Comparison of ENCODE assay signal across 22 cellular contexts in the genomic region with DNA sequence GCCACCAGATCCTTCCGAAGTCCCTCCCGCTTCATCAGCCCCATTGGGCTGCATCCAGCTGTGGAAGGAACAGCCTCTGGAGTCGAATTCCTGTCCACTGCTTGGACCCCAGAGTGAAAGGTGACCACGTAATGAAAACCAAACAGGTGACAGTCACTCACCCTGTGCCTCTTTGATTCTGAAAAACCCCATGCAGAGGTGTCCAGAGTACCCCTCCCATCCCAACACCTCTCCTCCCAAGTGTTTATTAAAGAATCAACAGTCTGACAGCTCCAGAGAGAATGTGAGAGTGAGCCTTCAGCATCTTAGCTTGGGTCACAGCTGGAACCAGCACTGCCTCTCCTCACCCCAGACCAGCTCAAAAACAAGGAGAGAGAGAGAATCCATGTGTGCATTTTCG.
"Had no signal": no experiment of that assay in that cellular context is flagged by ENCODE, and none has a peak within 500 bp of the region (broad histone marks: within the 10 kb centered on the region; RNA-seq: fewer than 3 reads in every experiment).

No MANE protein-coding gene starts in this region.

- H3K4me1 Mint-ChIP-seq: immature natural killer cell; naive thymus-derived CD4-positive, alpha-beta T cell had no signal

- H3K9me3 ChIP-seq: colonic mucosa, left lung, lower lobe of right lung had no signal

- H2AFZ ChIP-seq: hepatocyte had no signal

- DNase-seq: colonic mucosa; cortex of kidney; effector CD8-positive, alpha-beta T cell; effector memory CD8-positive, alpha-beta T cell; foreskin keratinocyte; heart left ventricle; hypothalamus; immature natural killer cell; islet precursor cell; kidney; kidney glomerular epithelial cell; left colon; left lung; left ventricle myocardium superior; lower lobe of right lung; mesenchymal stem cell; midbrain; naive thymus-derived CD4-positive, alpha-beta T cell had no signal

- H3K27me3 ChIP-seq: colonic mucosa, foreskin keratinocyte, hepatocyte had no signal

- H3K79me2 ChIP-seq: hepatocyte had no signal

- H3K9me3 Mint-ChIP-seq: dendritic cell treated with granulocyte-macrophage colony-stimulating factor and Interleukin-4, amounts not matched to agents 40 ng/mL and 50 ng/mL, for 4 days; immature natural killer cell had no signal

- H3K27ac ChIP-seq: colonic mucosa, esophagus muscularis mucosa, foreskin keratinocyte, gastroesophageal sphincter, heart left ventricle, hepatocyte, left lung, lower lobe of right lung had no signal

- H3K27ac Mint-ChIP-seq: dendritic cell treated with granulocyte-macrophage colony-stimulating factor and Interleukin-4, amounts not matched to agents 40 ng/mL and 50 ng/mL, for 4 days; effector memory CD8-positive, alpha-beta T cell; immature natural killer cell; naive thymus-derived CD4-positive, alpha-beta T cell had no signal

- H3K4me1 ChIP-seq: colonic mucosa, esophagus muscularis mucosa, foreskin keratinocyte, gastroesophageal sphincter, heart left ventricle, left lung, lower lobe of right lung had no signal

- H3K36me3 Mint-ChIP-seq: immature natural killer cell; naive thymus-derived CD4-positive, alpha-beta T cell had no signal

- H3K4me2 ChIP-seq: hepatocyte had no signal

- H3K4me3 Mint-ChIP-seq: dendritic cell treated with granulocyte-macrophage colony-stimulating factor and Interleukin-4, amounts not matched to agents 40 ng/mL and 50 ng/mL, for 4 days; effector memory CD8-positive, alpha-beta T cell; immature natural killer cell; naive thymus-derived CD4-positive, alpha-beta T cell had no signal

- ATAC-seq: effector memory CD8-positive, alpha-beta T cell; foreskin keratinocyte; gastroesophageal sphincter; heart left ventricle; left colon; left lung; left ventricle myocardium superior; lower lobe of right lung; naive thymus-derived CD4-positive, alpha-beta T cell had no signal
